2 cellular contexts compared by ENCODE assay signal in genomic region chr6:136284909-136285308, GRCh38.
TF ChIP-seq lines count a peak whose summit lies in the region.

No MANE protein-coding gene starts in this region.

TF ChIP-seq in HepG2, 621 proteins besides CTCF, POLR2A, EP300 and RAD21:
- no peak for TF ChIP-seq ERF (CRISPR knock-in tag; IDR thresholded peaks at IDR 0.05)
- TF ChIP-seq POLR2AphosphoS5 (IDR thresholded peaks at IDR 0.05; ENCODE audit: low read depth, low read length), result 0 out of 2 replicates have a peak, but pooled peaks have one; percentile 19
- peak; percentile 46 for TF ChIP-seq RBM22 (optimal IDR thresholded peaks at IDR 0.05; ENCODE audit: low read length)

TF ChIP-seq in WTC11, 78 proteins besides CTCF, POLR2A, EP300 and RAD21:
- TF ChIP-seq MLX (CRISPR knock-in tag; IDR thresholded peaks at IDR 0.05), result no peak
- TF ChIP-seq NFYB (CRISPR knock-in tag; conservative IDR thresholded peaks at IDR 0.05; ENCODE audit: low read depth), result no peak
- TF ChIP-seq IRF1 (CRISPR knock-in tag; IDR thresholded peaks at IDR 0.05), result no peak
- TF ChIP-seq FOXJ3 (CRISPR knock-in tag; IDR thresholded peaks at IDR 0.05; ENCODE audit: borderline replicate concordance), result no peak
- no peak for TF ChIP-seq ZNF317 (CRISPR knock-in tag; IDR thresholded peaks at IDR 0.05; ENCODE audit: borderline replicate concordance, low read depth)
- TF ChIP-seq PREB (CRISPR knock-in tag; IDR thresholded peaks at IDR 0.05; ENCODE audit: borderline replicate concordance), result no peak
- no peak for TF ChIP-seq PRRX2 (CRISPR knock-in tag; IDR thresholded peaks at IDR 0.05)
- TF ChIP-seq RORB (CRISPR knock-in tag; IDR thresholded peaks at IDR 0.05), result no peak
- no peak for TF ChIP-seq ARID4B (CRISPR knock-in tag; IDR thresholded peaks at IDR 0.05; ENCODE audit: borderline replicate concordance)
- TF ChIP-seq JUN (CRISPR knock-in tag; IDR thresholded peaks at IDR 0.05), result no peak
- no peak for TF ChIP-seq GTF2I (CRISPR knock-in tag; conservative IDR thresholded peaks at IDR 0.05)
- TF ChIP-seq SMAD3 (CRISPR knock-in tag; IDR thresholded peaks at IDR 0.05; ENCODE audit: borderline replicate concordance), result no peak
- TF ChIP-seq CBFB (CRISPR knock-in tag; IDR thresholded peaks at IDR 0.05; ENCODE audit: low read depth), result no peak
- TF ChIP-seq E2F5 (CRISPR knock-in tag; IDR thresholded peaks at IDR 0.05), result no peak
- no peak for TF ChIP-seq MYBL2 (CRISPR knock-in tag; IDR thresholded peaks at IDR 0.05)
- TF ChIP-seq ZNF121 (CRISPR knock-in tag; IDR thresholded peaks at IDR 0.05), result no peak
- no peak for TF ChIP-seq TCF7 (CRISPR knock-in tag; IDR thresholded peaks at IDR 0.05; ENCODE audit: low read depth)
- no peak for TF ChIP-seq USF1 (CRISPR knock-in tag; IDR thresholded peaks at IDR 0.05)
- TF ChIP-seq SP1 (CRISPR knock-in tag; conservative IDR thresholded peaks at IDR 0.05), result no peak
- TF ChIP-seq CREM (CRISPR knock-in tag; IDR thresholded peaks at IDR 0.05), result no peak
